Comparison of ENCODE assay signal across 33 cellular contexts in genomic region chr5:89243611-89244010, GRCh38.
"Had no signal": no experiment of that assay in that cellular context is flagged by ENCODE, and none has a peak within 500 bp of the region (broad histone marks: within the 10 kb centered on the region; RNA-seq: fewer than 3 reads in every experiment).

No MANE protein-coding gene starts in this region.

- DNase-seq: Karpas-422, Kasumi-1, MG63, MM.1S, MV-4-11, NCI-H1048, NCI-H1092, NCI-H1092 treated with DMSO at 0.1 percent for 48 hours, NCI-H1105, NCI-H1105 treated with DMSO at 0.1 percent for 48 hours, NCI-H1417, NCI-H1417 treated with DMSO at 0.1 percent for 48 hours, NCI-H1436, NCI-H1436 treated with DMSO at 0.1 percent for 48 hours, NCI-H146, NCI-H1694, NCI-H1694 treated with DMSO at 0.1 percent for 48 hours, NCI-H187, NCI-H187 treated with DMSO at 0.1 percent for 48 hours, NCI-H1930, NCI-H2029, NCI-H2029 treated with DMSO at 0.1 percent for 48 hours, NCI-H2081, NCI-H2081 treated with DMSO at 0.1 percent for 48 hours, NCI-H2107, NCI-H2171, NCI-H2171 treated with DMSO at 0.1 percent for 48 hours, NCI-H2227 treated with DMSO at 0.1 percent for 48 hours, NCI-H226, NCI-H345, NCI-H446, NCI-H446 treated with DMSO at 0.1 percent for 48 hours, NCI-H510A had no signal
